ENCODE assay signal across 19 cellular contexts in genomic region chr17:28827672-28828071, GRCh38. TPM values are rescaled to one million over a fixed set of nuclear protein-coding genes. Genes with fewer than 3 reads are reported as not detected.
DNase-seq lines count a peak whose midpoint lies in the region; ATAC-seq and TF ChIP-seq lines count a peak whose summit lies in the region.
"Had no signal": no experiment of that assay in that cellular context is flagged by ENCODE, and none has a peak within 500 bp of the region (broad histone marks: within the 10 kb centered on the region; RNA-seq: fewer than 3 reads in every experiment).

No MANE protein-coding gene starts in this region.

- no peak overlapping the region for H3K27ac ChIP-seq in right lobe of liver
- H3K27ac ChIP-seq in Peyer's patch = no peak overlapping the region
- H3K27ac ChIP-seq: BLaER1, HL-60, SJSA1 had no signal

- TF ChIP-seq POLR2A in right lobe of liver (IDR thresholded peaks at IDR 0.05) (no peak), Peyer's patch (IDR thresholded peaks at IDR 0.05) (no peak)

- no peak for ATAC-seq in activated CD4-positive, alpha-beta T cell treated with anti-CD3 and anti-CD28 coated beads for 36 hours
- ATAC-seq in WTC11 (no peak), GM21447 (IDR thresholded peaks at IDR 0.05; ENCODE audit: unreplicated experiment) (no peak), right lobe of liver (no peak)
- ATAC-seq: PC-3 had no signal

- WGBS in right lobe of liver (ENCODE audit: insufficient coverage, low coverage, low lambda C conversion rate, missing lambda C conversion rate) = 100% methylated on average over 1 of the region's 1 CpG

- H3K9me3 Mint-ChIP-seq in activated CD4-positive, alpha-beta T cell treated with anti-CD3 and anti-CD28 coated beads, Interleukin-2, amount 10 ng/mL, durations not matched to agents 24 days and 14 days = no peaks in the 10 kb centered on the region
- H3K9me3 Mint-ChIP-seq in activated CD4-positive, alpha-beta T cell treated with anti-CD3 and anti-CD28 coated beads for 36 hours (ENCODE audit: low read depth) = no peaks in the 10 kb centered on the region
- H3K9me3 Mint-ChIP-seq in WTC11 = peaks cover 3% of the 10 kb centered on the region; the same call in 1 of the 2 replicates

- H3K4me3 Mint-ChIP-seq in activated CD4-positive, alpha-beta T cell treated with anti-CD3 and anti-CD28 coated beads, Interleukin-2, amount 10 ng/mL, durations not matched to agents 24 days and 14 days = no peak overlapping the region
- H3K4me3 Mint-ChIP-seq in activated CD4-positive, alpha-beta T cell treated with anti-CD3 and anti-CD28 coated beads for 36 hours = no peak overlapping the region
- no peak overlapping the region for H3K4me3 Mint-ChIP-seq in WTC11
- H3K4me3 Mint-ChIP-seq: IgD-negative memory B cell had no signal

- peak overlapping the region; percentile 6 for H3K27ac Mint-ChIP-seq in activated CD4-positive, alpha-beta T cell treated with anti-CD3 and anti-CD28 coated beads, Interleukin-2, amount 10 ng/mL, durations not matched to agents 24 days and 14 days
- H3K27ac Mint-ChIP-seq in activated CD4-positive, alpha-beta T cell treated with anti-CD3 and anti-CD28 coated beads for 36 hours = no peak overlapping the region
- peak overlapping the region; percentile 81 for H3K27ac Mint-ChIP-seq in WTC11
- H3K27ac Mint-ChIP-seq: IgD-negative memory B cell had no signal

- no peaks in the 10 kb centered on the region for H3K9me3 ChIP-seq in right lobe of liver
- no peaks in the 10 kb centered on the region for H3K9me3 ChIP-seq in Peyer's patch
- H3K9me3 ChIP-seq: BLaER1, SJSA1 had no signal

- peaks cover 22% of the 10 kb centered on the region for H3K36me3 Mint-ChIP-seq in activated CD4-positive, alpha-beta T cell treated with anti-CD3 and anti-CD28 coated beads, Interleukin-2, amount 10 ng/mL, durations not matched to agents 24 days and 14 days (ENCODE audit: low read depth)
- peaks cover 18% of the 10 kb centered on the region for H3K36me3 Mint-ChIP-seq in activated CD4-positive, alpha-beta T cell treated with anti-CD3 and anti-CD28 coated beads for 36 hours (ENCODE audit: low read depth)
- peaks cover 19% of the 10 kb centered on the region for H3K36me3 Mint-ChIP-seq in WTC11

- H3K4me1 ChIP-seq in right lobe of liver (no peaks in the 10 kb centered on the region), Peyer's patch (no peaks in the 10 kb centered on the region)
- H3K4me1 ChIP-seq: BLaER1 had no signal

- CTCF ChIA-PET in activated CD4-positive, alpha-beta T cell treated with anti-CD3 and anti-CD28 coated beads for 36 hours (lab: Charles Lee) = interaction anchor here (0.8 to 3.3 kb wide), 8 partner anchors 9 to 63 kb away, joined by 3 to 15 read pairs (median 4); no protein-coding TSS in a partner anchor
- CTCF ChIA-PET in WTC11 (lab: Charles Lee) = interaction anchor here (0.7 to 6.3 kb wide), 6 partner anchors 14 to 469 kb away, joined by 3 to 36 read pairs (median 5); partner anchors contain the start of gene FAM222B

- TF ChIP-seq CTCF in WTC11 (IDR thresholded peaks at IDR 0.05) (no peak), fibroblast of villous mesenchyme (IDR thresholded peaks at IDR 0.05; ENCODE audit: insufficient read depth, low read depth, low read length) (no peak), right lobe of liver (IDR thresholded peaks at IDR 0.05) (no peak), Peyer's patch (IDR thresholded peaks at IDR 0.05) (no peak)

- H3K27me3 Mint-ChIP-seq in activated CD4-positive, alpha-beta T cell treated with anti-CD3 and anti-CD28 coated beads, Interleukin-2, amount 10 ng/mL, durations not matched to agents 24 days and 14 days = no peaks in the 10 kb centered on the region
- no peaks in the 10 kb centered on the region for H3K27me3 Mint-ChIP-seq in activated CD4-positive, alpha-beta T cell treated with anti-CD3 and anti-CD28 coated beads for 36 hours
- H3K27me3 Mint-ChIP-seq in WTC11 (ENCODE audit: low read depth) = no peaks in the 10 kb centered on the region
- H3K27me3 Mint-ChIP-seq: IgD-negative memory B cell had no signal

- no peaks in the 10 kb centered on the region for H3K36me3 ChIP-seq in right lobe of liver
- peaks cover 0 to 18% (median 0%) of the 10 kb centered on the region in 3 donors for H3K36me3 ChIP-seq in Peyer's patch

- intact Hi-C loops in activated CD4-positive, alpha-beta T cell treated with anti-CD3 and anti-CD28 coated beads, Interleukin-2, amount 10 ng/mL, durations not matched to agents 24 days and 14 days (cut with micrococcal nuclease) = no loop called here
- intact Hi-C loops in activated CD4-positive, alpha-beta T cell treated with anti-CD3 and anti-CD28 coated beads for 36 hours (cut with DNase I, micrococcal nuclease) = no loop called here
- intact Hi-C loops in right lobe of liver (cut with DNase I) = no loop called here

- H3K4me3 ChIP-seq in fibroblast of villous mesenchyme (ENCODE audit: low read depth, low read length) (no peak overlapping the region), right lobe of liver (no peak overlapping the region), Peyer's patch (no peak overlapping the region)
- H3K4me3 ChIP-seq: BLaER1, SJSA1 had no signal

- POLR2A ChIA-PET in activated CD4-positive, alpha-beta T cell treated with anti-CD3 and anti-CD28 coated beads for 36 hours (lab: Charles Lee) = interaction anchor here (0.7 kb wide), 1 partner anchor 15 kb away, joined by 4 read pairs; the partner anchor contains the start of gene FAM222B
- POLR2A ChIA-PET in WTC11 (lab: Charles Lee) = interaction anchor here (0.6 to 1.1 kb wide), 5 partner anchors 40 to 101 kb away, joined by 3 to 11 read pairs (median 4); no protein-coding TSS in a partner anchor

- DNase-seq in activated CD4-positive, alpha-beta T cell treated with anti-CD3 and anti-CD28 coated beads, Interleukin-2, amount 10 ng/mL, durations not matched to agents 24 days and 14 days = no peak
- no peak for DNase-seq in activated CD4-positive, alpha-beta T cell treated with anti-CD3 and anti-CD28 coated beads for 36 hours
- DNase-seq in OCI-M1 (lab: John Stamatoyannopoulos, UW) (peak; percentile 73), WTC11 (ENCODE audit: low spot score) (no peak), fibroblast of villous mesenchyme (ENCODE audit: low read depth) (peak; percentile 27), right lobe of liver (no peak), Peyer's patch (no peak)
- DNase-seq: DMS 273 treated with DMSO at 0.1 percent for 48 hours, GF-D8, NCI-H1930, NCI-H2171, NCI-H446, NCI-H69, PC-3 had no signal

- H3K27me3 ChIP-seq in right lobe of liver (no peaks in the 10 kb centered on the region), Peyer's patch (no peaks in the 10 kb centered on the region)
- H3K27me3 ChIP-seq: BLaER1, SJSA1 had no signal

- H3K4me1 Mint-ChIP-seq in activated CD4-positive, alpha-beta T cell treated with anti-CD3 and anti-CD28 coated beads, Interleukin-2, amount 10 ng/mL, durations not matched to agents 24 days and 14 days = peaks cover 2% of the 10 kb centered on the region
- H3K4me1 Mint-ChIP-seq in activated CD4-positive, alpha-beta T cell treated with anti-CD3 and anti-CD28 coated beads for 36 hours = peaks cover 6% of the 10 kb centered on the region
- H3K4me1 Mint-ChIP-seq in WTC11 = no peaks in the 10 kb centered on the region

TF ChIP-seq in WTC11, 78 proteins besides CTCF, POLR2A, EP300 and RAD21 (continues in another document):
- TF ChIP-seq ZNF416 (CRISPR knock-in tag; IDR thresholded peaks at IDR 0.05) = no peak
- no peak for TF ChIP-seq E2F1 (CRISPR knock-in tag; IDR thresholded peaks at IDR 0.05)
- TF ChIP-seq FOXJ3 (CRISPR knock-in tag; IDR thresholded peaks at IDR 0.05; ENCODE audit: borderline replicate concordance) = no peak
- no peak for TF ChIP-seq ESRRA (CRISPR knock-in tag; IDR thresholded peaks at IDR 0.05; ENCODE audit: borderline replicate concordance)
- no peak for TF ChIP-seq ZMAT4 (CRISPR knock-in tag; IDR thresholded peaks at IDR 0.05)
- no peak for TF ChIP-seq SMAD4 (CRISPR knock-in tag; IDR thresholded peaks at IDR 0.05)
- TF ChIP-seq OVOL2 (CRISPR knock-in tag; IDR thresholded peaks at IDR 0.05; ENCODE audit: borderline replicate concordance) = no peak
- no peak for TF ChIP-seq ZBTB21 (CRISPR knock-in tag; IDR thresholded peaks at IDR 0.05; ENCODE audit: borderline replicate concordance)
- TF ChIP-seq, protein P1, sequence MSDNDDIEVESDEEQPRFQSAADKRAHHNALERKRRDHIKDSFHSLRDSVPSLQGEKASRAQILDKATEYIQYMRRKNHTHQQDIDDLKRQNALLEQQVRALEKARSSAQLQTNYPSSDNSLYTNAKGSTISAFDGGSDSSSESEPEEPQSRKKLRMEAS (CRISPR knock-in tag; IDR thresholded peaks at IDR 0.05) = no peak
- no peak for TF ChIP-seq NFYB (CRISPR knock-in tag; conservative IDR thresholded peaks at IDR 0.05; ENCODE audit: low read depth)
- no peak for TF ChIP-seq FOXK1 (CRISPR knock-in tag; IDR thresholded peaks at IDR 0.05)

RNA-seq across cellular contexts. Expression of gene FAM222B, which starts 14.9 kb away (rescaled TPM):
- 22.4 and 24.0 TPM in 2 replicates for total RNA-seq in activated CD4-positive, alpha-beta T cell treated with anti-CD3 and anti-CD28 coated beads, Interleukin-2, amount 10 ng/mL, durations not matched to agents 24 days and 14 days
- 10 to 100 TPM; 16.8 to 20.8 TPM for total RNA-seq in activated CD4-positive, alpha-beta T cell treated with anti-CD3 and anti-CD28 coated beads for 36 hours
- total RNA-seq in WTC11 (2021) (86.6 to 94.6 TPM (median 91.5 TPM) in 3 replicates), fibroblast of villous mesenchyme (5.5 and 6.9 TPM in 2 replicates), right lobe of liver (10 to 100 TPM in 1 of 6 experiments, 1 to 10 TPM in 5; 5.8 to 12.0 (median 8.8) TPM), Peyer's patch (10 to 100 TPM; 28.1 to 55.8 (median 44.6) TPM)

RNA-seq across cellular contexts. Expression of gene ERAL1, which starts 27.1 kb away (rescaled TPM):
- 56.8 and 61.2 TPM in 2 replicates for total RNA-seq in activated CD4-positive, alpha-beta T cell treated with anti-CD3 and anti-CD28 coated beads, Interleukin-2, amount 10 ng/mL, durations not matched to agents 24 days and 14 days
- 10 to 100 TPM; 51.5 to 74.8 TPM for total RNA-seq in activated CD4-positive, alpha-beta T cell treated with anti-CD3 and anti-CD28 coated beads for 36 hours
- total RNA-seq in WTC11 (2021) (70.1 to 77.0 TPM (median 72.0 TPM) in 3 replicates), fibroblast of villous mesenchyme (29.6 and 39.3 TPM in 2 replicates), right lobe of liver (10 to 100 TPM; 21.6 to 47.1 (median 23.4) TPM), Peyer's patch (100 to 1,000 TPM in 1 of 4 donors, 10 to 100 TPM in 3; 43.8 to 118 (median 51.0) TPM)

Comparison
In these comparisons a context has a peak if more than half of its experiments do, and no peak if none do; other contexts are left out.
1. DNase-seq: peak in OCI-M1 (single experiment) and fibroblast of villous mesenchyme (single experiment); none in activated CD4-positive, alpha-beta T cell treated with anti-CD3 and anti-CD28 coated beads, Interleukin-2, amount 10 ng/mL, durations not matched to agents 24 days and 14 days (single experiment), activated CD4-positive, alpha-beta T cell treated with anti-CD3 and anti-CD28 coated beads for 36 hours (single experiment), WTC11 (single experiment), right lobe of liver (0 of 3) and Peyer's patch (0 of 3).